ENCODE assay signal across 28 cellular contexts in the genomic region with DNA sequence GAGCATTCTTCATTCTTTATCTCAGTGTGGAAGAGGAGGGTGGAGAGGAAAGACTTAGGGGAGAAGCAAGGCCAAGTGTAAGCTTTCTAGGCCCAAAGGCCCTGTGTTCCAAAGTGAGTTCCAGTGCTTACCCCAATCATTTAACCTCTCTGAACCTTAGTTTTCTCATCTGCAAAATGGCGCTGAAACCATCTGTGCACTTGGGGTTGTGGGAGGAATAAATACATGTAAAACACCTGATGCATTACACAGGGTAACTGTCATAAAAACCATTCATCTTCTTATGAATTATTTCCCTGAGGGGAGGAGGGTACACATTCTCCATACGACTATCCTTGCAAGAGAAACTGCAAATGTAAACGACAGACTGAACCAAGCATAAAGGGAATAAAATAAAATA. TPM values are rescaled to one million over a fixed set of nuclear protein-coding genes. Genes with fewer than 3 reads are reported as not detected.
DNase-seq lines count a peak whose midpoint lies in the region; ATAC-seq and TF ChIP-seq lines count a peak whose summit lies in the region.
"Had no signal": no experiment of that assay in that cellular context is flagged by ENCODE, and none has a peak within 500 bp of the region (broad histone marks: within the 10 kb centered on the region; RNA-seq: fewer than 3 reads in every experiment).

No MANE protein-coding gene starts in this region.

- H3K27me3 ChIP-seq in BLaER1 (no peaks in the 10 kb centered on the region), osteoblast (ENCODE audit: insufficient read depth, low read length) (no peaks in the 10 kb centered on the region)
- H3K27me3 ChIP-seq: heart left ventricle had no signal

- peaks cover 84% of the 10 kb centered on the region for H3K36me3 ChIP-seq in BLaER1
- H3K36me3 ChIP-seq in osteoblast (ENCODE audit: insufficient read depth, low read length): no peaks in the 10 kb centered on the region
- H3K36me3 ChIP-seq: heart left ventricle, left ventricle myocardium inferior had no signal

- TF ChIP-seq CTCF in GM10248 (IDR thresholded peaks at IDR 0.05; ENCODE audit: control extremely low read depth, extremely low read depth, low read depth, missing control alignments) (no peak), osteoblast (IDR thresholded peaks at IDR 0.05; ENCODE audit: extremely low read depth, low read depth, low read length) (no peak)

- POLR2A ChIA-PET in GM10248 (lab: Yijun Ruan, JAX): interaction anchor here (0.6 kb wide), 1 partner anchor 27 kb away, joined by 3 read pairs; no protein-coding TSS in a partner anchor

- peaks cover 61% of the 10 kb centered on the region for H3K4me1 Mint-ChIP-seq in memory B cell
- H3K4me1 Mint-ChIP-seq: mesothelial cell of epicardium had no signal

- peaks cover 8% of the 10 kb centered on the region for H3K36me3 Mint-ChIP-seq in memory B cell
- H3K36me3 Mint-ChIP-seq: mesothelial cell of epicardium had no signal

- H3K27ac ChIP-seq in BLaER1 (peak overlapping the region; percentile 67), osteoblast (ENCODE audit: low read depth, low read length) (no peak overlapping the region)
- H3K27ac ChIP-seq: left ventricle myocardium inferior, psoas muscle, RWPE1 had no signal

- H3K9me3 ChIP-seq in BLaER1 (no peaks in the 10 kb centered on the region), osteoblast (ENCODE audit: low read depth, low read length) (no peaks in the 10 kb centered on the region)
- H3K9me3 ChIP-seq: heart left ventricle, left ventricle myocardium inferior, psoas muscle had no signal

- peak overlapping the region; percentile 98 for H3K27ac Mint-ChIP-seq in memory B cell
- H3K27ac Mint-ChIP-seq: mesothelial cell of epicardium had no signal

- H4K20me1 ChIP-seq in BLaER1 (peaks cover 100% of the 10 kb centered on the region), osteoblast (ENCODE audit: insufficient read depth, low read length) (no peaks in the 10 kb centered on the region)

- peak; percentile 85 for DNase-seq in NCI-H69 (lab: John Stamatoyannopoulos, UW)
- DNase-seq in memory B cell (ENCODE audit: low spot score in 2 of 2): no peak
- no peak for DNase-seq in ecto neural progenitor cell (ENCODE audit: low spot score)
- DNase-seq in GM10248 (ENCODE audit: extremely low spot score): no peak
- DNase-seq in osteoblast (ENCODE audit: insufficient read length, low spot score, missing footprints): no peak
- DNase-seq: ACHN; activated CD4-positive, alpha-beta T cell treated with anti-CD3 and anti-CD28 coated beads, Interleukin-2, amount 50 U/mL, for 1 hour; activated CD4-positive, CD25-positive, alpha-beta regulatory T cell; activated gamma-delta T cell treated with Interleukin-2 at 50 U/mL for 16 hours; activated T-cell treated with anti-CD3 and anti-CD28 coated beads, Interleukin-2, amount 50 U/mL, for 4 hours; caudate nucleus; COR-L47; cortex of kidney; DMS79; foreskin fibroblast; H9; NCI-H146; OCI-M1; psoas muscle; stimulated activated CD4-positive, alpha-beta T cell treated with anti-CD3 and anti-CD28 coated beads, Interleukin-4, amount 100 ng/mL, for 1 hour had no signal

- H3K27me3 Mint-ChIP-seq in memory B cell: no peaks in the 10 kb centered on the region

- no peaks in the 10 kb centered on the region for H3K79me2 ChIP-seq in osteoblast (ENCODE audit: insufficient read depth, low read length)

- peak overlapping the region; percentile 97 for H3K4me3 Mint-ChIP-seq in memory B cell
- H3K4me3 Mint-ChIP-seq: H9, mesothelial cell of epicardium had no signal

- no peak for ATAC-seq in memory B cell (ENCODE audit: low read depth)
- ATAC-seq in HG03571 (IDR thresholded peaks at IDR 0.05; ENCODE audit: unreplicated experiment): no peak
- ATAC-seq: activated T-cell treated with anti-CD3 and anti-CD28 coated beads, Interleukin-2, amount 50 U/mL, for 4 hours; psoas muscle; sciatic nerve had no signal

- H3K4me2 ChIP-seq in BLaER1 (peak overlapping the region; percentile 85), osteoblast (ENCODE audit: insufficient read depth, low read length) (no peak overlapping the region)

- H3K9me3 Mint-ChIP-seq in memory B cell: no peaks in the 10 kb centered on the region
- H3K9me3 Mint-ChIP-seq: activated T-cell treated with anti-CD3 and anti-CD28 coated beads, Interleukin-2, amount 50 U/mL, for 4 hours; H9; mesothelial cell of epicardium had no signal

- H2AFZ ChIP-seq in osteoblast (ENCODE audit: low read length): no peak overlapping the region

- H3K9ac ChIP-seq in BLaER1: peak overlapping the region; percentile 72; the same call in 1 of the 2 replicates

- H3K4me3 ChIP-seq in BLaER1 (peak overlapping the region; percentile 48), GM08714 (ENCODE audit: low read length) (peak overlapping the region; percentile 79; the same call in 1 of the 2 replicates), osteoblast (ENCODE audit: insufficient read depth, low read length) (no peak overlapping the region)
- H3K4me3 ChIP-seq: heart left ventricle, left ventricle myocardium inferior, psoas muscle had no signal

- CTCF ChIA-PET in GM10248 (lab: Yijun Ruan, JAX): interaction anchor here (1.1 to 2.1 kb wide), 6 partner anchors 11 to 187 kb away, joined by 3 to 6 read pairs (median 3); a partner anchor contains a TSS

- H3K4me1 ChIP-seq in BLaER1 (peaks cover 99% of the 10 kb centered on the region), osteoblast (ENCODE audit: insufficient read depth, low read length) (no peaks in the 10 kb centered on the region)
- H3K4me1 ChIP-seq: left ventricle myocardium inferior, psoas muscle had no signal

RNA-seq across cellular contexts. Expression of a gene that starts 19.0 kb away (rescaled TPM):
- 0.36 and 0.88 TPM in 2 replicates for total RNA-seq in osteoblast
